ENCODE assay signal across 8 cellular contexts in the genomic region with DNA sequence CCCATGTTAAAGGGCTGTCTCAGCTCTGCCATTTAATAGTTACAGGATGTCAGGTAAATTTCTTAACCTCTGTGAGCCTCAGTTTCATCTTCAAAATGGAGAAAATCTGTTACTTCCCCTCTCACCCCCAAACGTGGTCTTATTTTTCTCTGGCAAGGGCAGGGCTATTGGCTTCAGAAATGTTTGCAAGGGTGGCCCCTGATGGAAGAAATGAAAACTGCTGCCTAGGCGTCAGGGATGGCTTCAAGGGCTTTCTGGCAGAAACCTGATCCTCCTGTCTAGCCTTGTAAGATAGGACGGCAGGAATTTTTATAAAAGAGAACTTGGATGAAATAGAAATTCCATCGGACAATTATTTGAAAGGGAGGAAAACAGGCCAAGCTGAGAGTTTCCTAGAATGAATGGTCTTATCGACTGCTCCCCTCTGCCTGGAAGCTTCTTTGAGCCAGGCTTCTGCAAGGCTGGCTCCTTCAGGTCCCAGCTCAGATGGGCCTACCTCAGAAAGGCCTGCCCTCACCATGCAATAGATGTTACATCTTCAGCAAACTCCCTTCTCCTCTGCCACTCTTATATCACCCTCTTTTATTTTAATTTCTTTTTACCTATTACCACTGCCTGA. TPM values are rescaled to one million over a fixed set of nuclear protein-coding genes. Genes with fewer than 3 reads are reported as not detected.
DNase-seq lines count a peak whose midpoint lies in the region; ATAC-seq and TF ChIP-seq lines count a peak whose summit lies in the region.

No MANE protein-coding gene starts in this region.

- WGBS in adrenal gland, 4 donors: 13 to 16% (median 14%) methylated on average over 5 of the region's 5 CpGs
- 13% methylated on average over 5 of the region's 5 CpGs for WGBS in hepatocyte (ENCODE audit: low lambda C conversion rate, missing lambda C conversion rate)
- 25 to 41% (median 30%) methylated on average over 5 of the region's 5 CpGs for WGBS in spleen, 5 donors

- peak; percentile 85 for ATAC-seq in GM19035 (IDR thresholded peaks at IDR 0.05; ENCODE audit: unreplicated experiment)

- TF ChIP-seq CTCF in C4-2B (conservative IDR thresholded peaks at IDR 0.05) (peak; percentile 83), adrenal gland (IDR thresholded peaks at IDR 0.05) (peak; percentile 29 to 72 (median 47)), hepatocyte (IDR thresholded peaks at IDR 0.05; ENCODE audit: poor library complexity) (peak; percentile 85), spleen (IDR thresholded peaks at IDR 0.05 in 8 of 11, conservative IDR thresholded peaks at IDR 0.05 in 3 of 11) (peak in 9 of 11 experiments; percentile 24 to 82 (median 50))

- H3K4me1 ChIP-seq in adrenal gland (replicated peaks in 1 of 2) (no peaks in the 10 kb centered on the region), hepatocyte (ENCODE audit: insufficient read depth) (peaks cover 3% of the 10 kb centered on the region), spleen (peaks cover 0 to 8% (median 0%) of the 10 kb centered on the region in 6 donors)

- H3K79me2 ChIP-seq in hepatocyte: peaks cover 46% of the 10 kb centered on the region

- H3K9me3 ChIP-seq in adrenal gland (replicated peaks in 1 of 3): no peaks in the 10 kb centered on the region
- H3K9me3 ChIP-seq in hepatocyte (ENCODE audit: low read depth): no peaks in the 10 kb centered on the region
- no peaks in the 10 kb centered on the region for H3K9me3 ChIP-seq in spleen

- no peak overlapping the region for H3K4me3 ChIP-seq in adrenal gland
- no peak overlapping the region for H3K4me3 ChIP-seq in hepatocyte
- H3K4me3 ChIP-seq in spleen: no peak overlapping the region

- H3K9me2 ChIP-seq in hepatocyte (replicated peaks; ENCODE audit: insufficient read depth): no peaks in the 10 kb centered on the region

- TF ChIP-seq POLR2A in adrenal gland (IDR thresholded peaks at IDR 0.05): no peak
- TF ChIP-seq POLR2A in spleen (IDR thresholded peaks at IDR 0.05): no peak

- no peak overlapping the region for H3K4me2 ChIP-seq in hepatocyte

- H2AFZ ChIP-seq in hepatocyte: no peak overlapping the region

- DNase-seq in Kasumi-1 (lab: John Stamatoyannopoulos, UW) (peak; percentile 81 to 92), SHP77 treated with DMSO at 0.1 percent for 48 hours (lab: John Stamatoyannopoulos, UW) (peak; percentile 38), adrenal gland (peak; percentile 25 to 78 (median 60)), hepatocyte (ENCODE audit: low spot score) (peak; percentile 87), spleen (no peak), mesenteric fat pad (ENCODE audit: low spot score) (no peak)

- H3K36me3 ChIP-seq in adrenal gland (replicated peaks in 1 of 2): no peaks in the 10 kb centered on the region
- H3K36me3 ChIP-seq in hepatocyte (replicated peaks; ENCODE audit: insufficient read depth, low read depth): no peaks in the 10 kb centered on the region
- H3K36me3 ChIP-seq in spleen: no peaks in the 10 kb centered on the region

- H3K27ac ChIP-seq in C4-2B (no peak overlapping the region), adrenal gland (no peak overlapping the region), hepatocyte (peak overlapping the region; percentile 42), spleen (no peak overlapping the region)

- H3K27me3 ChIP-seq in adrenal gland: no peaks in the 10 kb centered on the region
- H3K27me3 ChIP-seq in hepatocyte: no peaks in the 10 kb centered on the region
- no peaks in the 10 kb centered on the region for H3K27me3 ChIP-seq in spleen (replicated peaks in 1 of 7)

- H4K20me1 ChIP-seq in hepatocyte (ENCODE audit: insufficient read depth, poor library complexity, severe bottlenecking): peaks cover 2% of the 10 kb centered on the region

- intact Hi-C loops in adrenal gland (cut with DNase I) (loop anchor here in 1 of 2 donors (5.0 to 10.0 kb wide), 2 partner anchors 98 to 276 kb away; no protein-coding TSS in a partner anchor), spleen (cut with DNase I; ENCODE audit: low total_unique reads) (no loop called here)

RNA-seq across cellular contexts. Expression of gene TANGO6, which starts 43.0 kb away (rescaled TPM):
- total RNA-seq in adrenal gland: 10 to 100 TPM in 7 of 8 donors, 1 to 10 TPM in 1; 9.5 to 17.9 (median 13.5) TPM
- polyA plus RNA-seq in adrenal gland: 1 to 10 TPM; 1.9 to 7.8 (median 2.3) TPM
- 6.5 and 10.9 TPM in 2 replicates for total RNA-seq in hepatocyte
- polyA plus RNA-seq in hepatocyte: 4.2 and 4.8 TPM in 2 replicates
- 10 to 100 TPM; 17.1 to 35.2 (median 26.9) TPM for total RNA-seq in spleen
- 1 to 10 TPM; 1.9 to 4.1 (median 3.6) TPM for polyA plus RNA-seq in spleen
- total RNA-seq in mesenteric fat pad: 23.0 TPM

Comparison
In these comparisons a context has a peak if more than half of its experiments do, and no peak if none do; other contexts are left out.
1. DNase-seq: peak in Kasumi-1 (2 of 2), SHP77 treated with DMSO at 0.1 percent for 48 hours (single experiment), adrenal gland (7 of 7) and hepatocyte (single experiment); none in spleen (single experiment) and mesenteric fat pad (single experiment).
2. Peak in every context shown above with its lines, with median percentiles within 50 percentile points of each other: CTCF ChIP-seq.